In genomic region chr10:81426722-81427121, GRCh38 we compare ENCODE assay signal across 33 cellular contexts.
A peak's percentile ranks its signal among the peaks of the same experiment; 100 is the strongest.
DNase-seq lines count a peak whose midpoint lies in the region; ATAC-seq, FAIRE-seq and TF ChIP-seq lines count a peak whose summit lies in the region.
"Had no signal": no experiment of that assay in that cellular context is flagged by ENCODE, and none has a peak within 500 bp of the region (broad histone marks: within the 10 kb centered on the region; RNA-seq: fewer than 3 reads in every experiment).

No MANE protein-coding gene starts in this region.

- DNase-seq in frontal cortex (ENCODE audit: low spot score in 2 of 2) = no peak
- no peak for DNase-seq in stimulated activated naive CD8-positive, alpha-beta T cell treated with anti-CD3 and anti-CD28 coated beads, Interleukin-15, amount 100 ng/mL, for 72 hours
- DNase-seq: 8988T; ACHN; AML-193; BE2C; C1 segment of cervical spinal cord; Caco-2; Calu3; CD4-positive, alpha-beta memory T cell; CD4-positive, alpha-beta T cell; CD4-positive, CD25-positive, alpha-beta regulatory T cell; CD8-positive, alpha-beta memory T cell; CD8-positive, alpha-beta T cell; COR-L47; DMS 273 treated with DMSO at 0.1 percent for 48 hours; DMS153; DMS53; DMS79; DMS79 treated with DMSO at 0.1 percent for 48 hours; DND-41; EL had no signal

- no peak overlapping the region for H3K4me3 Mint-ChIP-seq in stimulated activated naive CD8-positive, alpha-beta T cell treated with anti-CD3 and anti-CD28 coated beads, Interleukin-15, amount 100 ng/mL, for 72 hours
- H3K4me3 Mint-ChIP-seq: B cell; CD14-positive monocyte; CD4-positive, alpha-beta memory T cell; CD4-positive, alpha-beta T cell; CD4-positive, CD25-positive, alpha-beta regulatory T cell; CD8-positive, alpha-beta memory T cell; CD8-positive, alpha-beta T cell had no signal

- H3K27ac Mint-ChIP-seq in stimulated activated naive CD8-positive, alpha-beta T cell treated with anti-CD3 and anti-CD28 coated beads, Interleukin-15, amount 100 ng/mL, for 72 hours = no peak overlapping the region
- H3K27ac Mint-ChIP-seq: B cell; CD14-positive monocyte; CD4-positive, alpha-beta memory T cell; CD4-positive, alpha-beta T cell; CD4-positive, CD25-positive, alpha-beta regulatory T cell; CD8-positive, alpha-beta memory T cell; CD8-positive, alpha-beta T cell had no signal

- TF ChIP-seq CTCF in HEK293 (tag by site-specific recombination; IDR thresholded peaks at IDR 0.05) = no peak

- H3K27ac ChIP-seq in HEK293 (ENCODE audit: extremely low read depth, low read depth, low read length) = no peak overlapping the region
- H3K27ac ChIP-seq: 22Rv1; A549; BLaER1; BLaER1 treated with 17β-estradiol and CSF1 and Interleukin-3, amounts not matched to agents 10 nM and 100 nM; C4-2B had no signal

- peak; percentile 31 for FAIRE-seq in frontal cortex (lab: Jason Lieb, UNC)
- FAIRE-seq: A204.1, A549, D721Med had no signal

- H3K4me3 ChIP-seq in HEK293 (ENCODE audit: low read depth, low read length) = no peak overlapping the region
- H3K4me3 ChIP-seq: A549; BLaER1; BLaER1 treated with 17β-estradiol and CSF1 and Interleukin-3, amounts not matched to agents 10 nM and 100 nM had no signal

- H3K36me3 ChIP-seq in HEK293 (ENCODE audit: control insufficient read depth in 2 of 2, insufficient read depth in 1 of 2, low read length in 2 of 2) = no peaks in the 10 kb centered on the region
- H3K36me3 ChIP-seq: BE2C; BLaER1; BLaER1 treated with 17β-estradiol and CSF1 and Interleukin-3, amounts not matched to agents 10 nM and 100 nM had no signal

- H3K9me3 ChIP-seq in HEK293 (ENCODE audit: control insufficient read depth, insufficient read depth, low read depth, low read length) = no peaks in the 10 kb centered on the region
- H3K9me3 ChIP-seq: A549; BE2C; BLaER1; BLaER1 treated with 17β-estradiol and CSF1 and Interleukin-3, amounts not matched to agents 10 nM and 100 nM; Caco-2 had no signal

- no peaks in the 10 kb centered on the region for H3K4me1 ChIP-seq in HEK293 (ENCODE audit: control insufficient read depth, insufficient read depth, low read length)
- H3K4me1 ChIP-seq: A549; BE2C; BLaER1; BLaER1 treated with 17β-estradiol and CSF1 and Interleukin-3, amounts not matched to agents 10 nM and 100 nM; Caco-2 had no signal

- CTCF ChIA-PET in HEK293 (lab: Yijun Ruan, JAX) = no interaction called here

- no peaks in the 10 kb centered on the region for H3K4me1 Mint-ChIP-seq in stimulated activated naive CD8-positive, alpha-beta T cell treated with anti-CD3 and anti-CD28 coated beads, Interleukin-15, amount 100 ng/mL, for 72 hours
- H3K4me1 Mint-ChIP-seq: B cell; CD14-positive monocyte; CD4-positive, alpha-beta memory T cell; CD4-positive, CD25-positive, alpha-beta regulatory T cell; CD8-positive, alpha-beta memory T cell had no signal

- POLR2A ChIA-PET in HEK293 (lab: Yijun Ruan, JAX) = no interaction called here

- ATAC-seq in GM19324 (IDR thresholded peaks at IDR 0.05; ENCODE audit: low FRiP score, unreplicated experiment) = no peak
- no peak for ATAC-seq in stimulated activated naive CD8-positive, alpha-beta T cell treated with anti-CD3 and anti-CD28 coated beads, Interleukin-15, amount 100 ng/mL, for 72 hours
- ATAC-seq: A549; CD8-positive, alpha-beta T cell had no signal

- no peaks in the 10 kb centered on the region for H3K27me3 Mint-ChIP-seq in stimulated activated naive CD8-positive, alpha-beta T cell treated with anti-CD3 and anti-CD28 coated beads, Interleukin-15, amount 100 ng/mL, for 72 hours
- H3K27me3 Mint-ChIP-seq: B cell; CD4-positive, alpha-beta memory T cell; CD4-positive, alpha-beta T cell; CD4-positive, CD25-positive, alpha-beta regulatory T cell; CD8-positive, alpha-beta memory T cell had no signal

- peaks cover 0 to 7% of the 10 kb centered on the region in 2 donors for H3K9me3 Mint-ChIP-seq in stimulated activated naive CD8-positive, alpha-beta T cell treated with anti-CD3 and anti-CD28 coated beads, Interleukin-15, amount 100 ng/mL, for 72 hours

TF ChIP-seq in HEK293, 187 proteins besides CTCF, POLR2A, EP300 and RAD21:
- TF ChIP-seq SCRT2 (tag by site-specific recombination; IDR thresholded peaks at IDR 0.05) (peak; percentile 84), ZNF544 (tag by site-specific recombination; IDR thresholded peaks at IDR 0.05) (no peak), SCRT1 (tag by site-specific recombination; IDR thresholded peaks at IDR 0.05; ENCODE audit: borderline replicate concordance) (peak; percentile 52; the same call in 1 of the 2 replicates)
